ENCODE assay signal across 9 cellular contexts in genomic region chr6:19210849-19211590, GRCh38.
A peak's percentile ranks its signal among the peaks of the same experiment; 100 is the strongest.
DNase-seq lines count a peak whose midpoint lies in the region; ATAC-seq, FAIRE-seq and TF ChIP-seq lines count a peak whose summit lies in the region.
"Had no signal": no experiment of that assay in that cellular context is flagged by ENCODE, and none has a peak within 500 bp of the region (broad histone marks: within the 10 kb centered on the region; RNA-seq: fewer than 3 reads in every experiment).

No MANE protein-coding gene starts in this region.

- WGBS in H1 (ENCODE audit: extremely low coverage in 1 of 2, insufficient coverage in 1 of 2, insufficient read length in 1 of 2, insufficient replicate concordance in 2 of 2, low coverage in 1 of 2, low lambda C conversion rate in 2 of 2, missing lambda C conversion rate in 1 of 2), 2 experiments, result 86% methylated on average over 11 of the region's 14 CpGs; no CpG with 5 or more reads in 1 of the 2 experiments
- no CpG with 5 or more reads among the region's 14 CpGs for WGBS in trophoblast cell (ENCODE audit: extremely low coverage, insufficient coverage, insufficient read length)

- H2AFZ ChIP-seq in H1 (ENCODE audit: low read length), result no peak overlapping the region
- no peak overlapping the region for H2AFZ ChIP-seq in trophoblast cell (ENCODE audit: insufficient read depth, low read length, poor library complexity)

- H3K9ac ChIP-seq in H1 (replicated peaks in 1 of 4; ENCODE audit: extremely low read depth in 1 of 4, low read depth in 3 of 4, low read length in 3 of 4) (no peak overlapping the region), trophoblast cell (ENCODE audit: low read length) (peak overlapping the region; percentile 1)

- H2BK120ac ChIP-seq in H1 (replicated peaks; ENCODE audit: low read depth, low read length) (peak overlapping the region; percentile 89), trophoblast cell (ENCODE audit: insufficient read depth, low read length, poor library complexity) (no peak overlapping the region)

- H3K18ac ChIP-seq in H1 (ENCODE audit: extremely low read depth, low read length) (0 out of 2 replicates have a peak overlapping the region, but pooled peaks have one; percentile 13), trophoblast cell (ENCODE audit: low read length) (no peak overlapping the region)

- no peak overlapping the region for H3K4me2 ChIP-seq in H1 (ENCODE audit: insufficient read depth in 1 of 2, low read depth in 2 of 2, low read length in 2 of 2)
- H3K4me2 ChIP-seq in trophoblast cell (ENCODE audit: low read length), result peak overlapping the region; percentile 3

- H3K23ac ChIP-seq in H1 (ENCODE audit: insufficient read length) (no peak overlapping the region), trophoblast cell (ENCODE audit: low read length) (no peak overlapping the region)

- peak overlapping the region; percentile 84 for H3K4ac ChIP-seq in H1 (replicated peaks; ENCODE audit: insufficient read length, low read depth, low read length)
- no peak overlapping the region for H3K4ac ChIP-seq in trophoblast cell (ENCODE audit: low read depth, low read length)

- H4K8ac ChIP-seq in H1 (ENCODE audit: extremely low read depth, insufficient read depth, low read length) (peak overlapping the region; percentile 68; the same call in 1 of the 2 replicates), trophoblast cell (ENCODE audit: low read depth, low read length) (no peak overlapping the region)

- no peak overlapping the region for H3K56ac ChIP-seq in H1 (replicated peaks; ENCODE audit: insufficient read length, low read depth, low read length)

- FAIRE-seq in H1 (lab: Jason Lieb, UNC), result no peak
- FAIRE-seq: colon had no signal

- no peak overlapping the region; the same call in 1 of the 2 replicates for H2AK5ac ChIP-seq in H1 (ENCODE audit: low read depth, low read length)
- H2AK5ac ChIP-seq in trophoblast cell (ENCODE audit: low read length), result no peak overlapping the region

- TF ChIP-seq POLR2A in H1 (IDR thresholded peaks at IDR 0.05; ENCODE audit: control extremely low read depth in 1 of 2, low read depth in 2 of 2, low read length in 2 of 2), result no peak

- H4K12ac ChIP-seq in trophoblast cell (ENCODE audit: low read depth, low read length), result no peak overlapping the region

- H4K91ac ChIP-seq in H1 (replicated peaks; ENCODE audit: insufficient read length, low read length) (peak overlapping the region; percentile 85), trophoblast cell (ENCODE audit: low read depth, low read length) (no peak overlapping the region)

- H3K4me3 ChIP-seq in H1 (ENCODE audit: extremely low read depth in 1 of 4, insufficient read depth in 2 of 4, low read depth in 3 of 4, low read length in 4 of 4), result no peak overlapping the region
- H3K4me3 ChIP-seq in trophoblast cell (ENCODE audit: low read depth, low read length), result peak overlapping the region; percentile 51

- H3K79me2 ChIP-seq in H1 (ENCODE audit: control insufficient read depth in 1 of 2, insufficient read depth in 2 of 2, low read length in 2 of 2) (no peaks in the 10 kb centered on the region), trophoblast cell (ENCODE audit: control insufficient read depth, insufficient read depth, low read length, poor library complexity) (no peaks in the 10 kb centered on the region)

- H3K14ac ChIP-seq in H1 (ENCODE audit: insufficient read length) (no peak overlapping the region), trophoblast cell (ENCODE audit: low read length) (no peak overlapping the region)

- no peak overlapping the region for H2BK20ac ChIP-seq in H1 (ENCODE audit: low read length)

- peak; percentile 55 to 68 for TF ChIP-seq RAD21 in H1 (IDR thresholded peaks at IDR 0.05 in 1 of 2, conservative IDR thresholded peaks at IDR 0.05 in 1 of 2; ENCODE audit: low read depth in 2 of 2, low read length in 2 of 2)

- H4K5ac ChIP-seq in H1 (ENCODE audit: insufficient read length, low read depth, low read length), result no peak overlapping the region

- CTCF ChIA-PET in H1 (lab: Charles Lee; ENCODE audit: partially characterized antibody), result interaction anchor here (0.6 to 2.5 kb wide), 26 partner anchors 9 to 721 kb away, joined by 3 to 16 read pairs (median 3); no protein-coding TSS in a partner anchor

- H3K4me1 ChIP-seq in H1 (replicated peaks in 1 of 4; ENCODE audit: control insufficient read depth in 3 of 4, insufficient read depth in 4 of 4, low read length in 3 of 4) (no peaks in the 10 kb centered on the region), trophoblast cell (ENCODE audit: control insufficient read depth in 1 of 2, insufficient read depth in 2 of 2, low read length in 2 of 2) (no peaks in the 10 kb centered on the region)

- no peaks in the 10 kb centered on the region for H3K36me3 ChIP-seq in H1 (ENCODE audit: control insufficient read depth in 2 of 4, insufficient read depth in 4 of 4, low read length in 3 of 4)
- H3K36me3 ChIP-seq in trophoblast cell (ENCODE audit: control insufficient read depth in 1 of 2, insufficient read depth in 2 of 2, low read length in 2 of 2), result no peaks in the 10 kb centered on the region

- POLR2A ChIA-PET in H1 (lab: Charles Lee; ENCODE audit: partially characterized antibody), result no interaction called here

- no peak for TF ChIP-seq EP300 in H1 (IDR thresholded peaks at IDR 0.05; ENCODE audit: borderline replicate concordance in 1 of 2, low read depth in 2 of 2, low read length in 2 of 2)

- TF ChIP-seq CTCF in LNCAP (IDR thresholded peaks at IDR 0.05) (peak; percentile 58), H1 (IDR thresholded peaks at IDR 0.05; ENCODE audit: control extremely low read depth in 1 of 3, insufficient read depth in 1 of 3, low read depth in 1 of 3, low read length in 3 of 3) (peak; percentile 53 to 66 (median 59))

- peak; percentile 22 for DNase-seq in activated CD4-positive, alpha-beta T cell treated with anti-CD3 and anti-CD28 coated beads for 48 hours
- DNase-seq in activated CD4-positive, alpha-beta T cell treated with anti-CD3 and anti-CD28 coated beads, Interleukin-2, amount 50 U/mL, for 4 hours, result no peak
- DNase-seq in H1 (ENCODE audit: low read depth in 1 of 2, low spot score in 2 of 2), result peak; percentile 15 to 84
- DNase-seq in trophoblast cell, result peak in 1 of 2 donors; percentile 10
- DNase-seq in NCI-H1105 treated with DMSO at 0.1 percent for 48 hours (lab: John Stamatoyannopoulos, UW), result no peak
- no peak for DNase-seq in SHP77 treated with DMSO at 0.1 percent for 48 hours (lab: John Stamatoyannopoulos, UW)

- H3K9me3 ChIP-seq in H1 (ENCODE audit: insufficient read depth in 2 of 2, low read depth in 1 of 2, low read length in 1 of 2) (peaks cover 0 to 3% of the 10 kb centered on the region in 2 experiments; a peak in 1 of 4 replicates), trophoblast cell (ENCODE audit: insufficient read depth, low read depth, low read length) (peaks cover 3% of the 10 kb centered on the region)

- H2BK12ac ChIP-seq in H1 (ENCODE audit: low read depth, low read length) (peak overlapping the region; percentile 77; the same call in 1 of the 2 replicates), trophoblast cell (ENCODE audit: low read length) (no peak overlapping the region)

- H3K27ac ChIP-seq in H1 (ENCODE audit: low read depth, low read length) (no peak overlapping the region), trophoblast cell (ENCODE audit: low read depth, low read length) (no peak overlapping the region)

- H2BK5ac ChIP-seq in H1 (ENCODE audit: low read depth, low read length) (peak overlapping the region; percentile 56), trophoblast cell (ENCODE audit: low read depth, low read length, poor library complexity) (no peak overlapping the region)

- no peaks in the 10 kb centered on the region for H3K27me3 ChIP-seq in H1 (replicated peaks in 1 of 4; ENCODE audit: control insufficient read depth in 3 of 4, extremely low read depth in 1 of 4, insufficient read depth in 3 of 4, low read length in 3 of 4)
- H3K27me3 ChIP-seq in trophoblast cell (ENCODE audit: insufficient read depth, low read length), result no peaks in the 10 kb centered on the region

- H4K20me1 ChIP-seq in H1 (replicated peaks in 1 of 2; ENCODE audit: control insufficient read depth in 1 of 2, insufficient read depth in 2 of 2, low read length in 2 of 2), result peaks cover 0 to 3% of the 10 kb centered on the region in 2 experiments

- no peaks in the 10 kb centered on the region for H3K23me2 ChIP-seq in H1 (ENCODE audit: low read depth, low read length)

- ATAC-seq in HG03196 (IDR thresholded peaks at IDR 0.05; ENCODE audit: unreplicated experiment), result no peak

- H3K79me1 ChIP-seq in H1 (ENCODE audit: low read depth, low read length), result no peaks in the 10 kb centered on the region
- H3K79me1 ChIP-seq in trophoblast cell (ENCODE audit: low read length), result no peaks in the 10 kb centered on the region

- peak overlapping the region; percentile 24; the same call in 1 of the 2 replicates for H2BK15ac ChIP-seq in H1 (ENCODE audit: low read length)

TF ChIP-seq in H1, 55 proteins besides CTCF, POLR2A, EP300 and RAD21 (continues in another document):
- TF ChIP-seq CBX8 (IDR thresholded peaks at IDR 0.05; ENCODE audit: borderline replicate concordance, low read depth, low read length) (no peak), ASH2L (IDR thresholded peaks at IDR 0.05; ENCODE audit: low read length) (no peak), SAP30 (IDR thresholded peaks at IDR 0.05; ENCODE audit: insufficient read depth, insufficient replicate concordance, low read length) (no peak), TCF12 (IDR thresholded peaks at IDR 0.05; ENCODE audit: low read depth, low read length) (no peak), NRF1 (IDR thresholded peaks at IDR 0.05; ENCODE audit: low read depth, low read length) (no peak), POU5F1 (IDR thresholded peaks at IDR 0.05; ENCODE audit: low read depth, low read length) (no peak), YY1 (IDR thresholded peaks at IDR 0.05; ENCODE audit: low read depth, low read length) (no peak), MAX (IDR thresholded peaks at IDR 0.05) (no peak), POLR2AphosphoS5 (IDR thresholded peaks at IDR 0.05; ENCODE audit: low read depth, low read length) (no peak), SIX5 (IDR thresholded peaks at IDR 0.05; ENCODE audit: low read depth, low read length) (no peak), GTF2F1 (IDR thresholded peaks at IDR 0.05; ENCODE audit: borderline replicate concordance, low read depth, low read length) (no peak), JUN (IDR thresholded peaks at IDR 0.05; ENCODE audit: low read depth, low read length) (no peak), BCL11A (IDR thresholded peaks at IDR 0.05; ENCODE audit: low read depth in 2 of 2, low read length in 2 of 2) (no peak), EGR1 (IDR thresholded peaks at IDR 0.05; ENCODE audit: borderline replicate concordance, low read depth, low read length) (no peak), SP4 (IDR thresholded peaks at IDR 0.05; ENCODE audit: low read length) (no peak)

Comparison
In these comparisons a context has a peak if more than half of its experiments do, and no peak if none do; other contexts are left out.
1. DNase-seq: peak in activated CD4-positive, alpha-beta T cell treated with anti-CD3 and anti-CD28 coated beads for 48 hours (single experiment) and H1 (2 of 2); none in activated CD4-positive, alpha-beta T cell treated with anti-CD3 and anti-CD28 coated beads, Interleukin-2, amount 50 U/mL, for 4 hours (0 of 2), NCI-H1105 treated with DMSO at 0.1 percent for 48 hours (single experiment) and SHP77 treated with DMSO at 0.1 percent for 48 hours (single experiment).